In genomic region chr1:16082283-16083038, GRCh38 we compare ENCODE assay signal across 8 cellular contexts. TPM values are rescaled to one million over a fixed set of nuclear protein-coding genes. Genes with fewer than 3 reads are reported as not detected.
DNase-seq lines count a peak whose midpoint lies in the region; ATAC-seq lines count a peak whose summit lies in the region.

No MANE protein-coding gene starts in this region.

- intact Hi-C loops in left ventricle myocardium superior (cut with micrococcal nuclease), result loop anchor here (2.0 kb wide), 1 partner anchor 72 kb away; no protein-coding TSS in a partner anchor

- ATAC-seq in left ventricle myocardium superior (peak; percentile 52), GM21528 (IDR thresholded peaks at IDR 0.05; ENCODE audit: low FRiP score, unreplicated experiment) (no peak), HG02623 (IDR thresholded peaks at IDR 0.05; ENCODE audit: unreplicated experiment) (no peak)

- DNase-seq in COLO668 (lab: John Stamatoyannopoulos, UW; ENCODE audit: unreplicated experiment) (peak; percentile 72), HK-2 (ENCODE audit: unreplicated experiment) (peak; percentile 78), SKM-1 treated with dmso at 0.1 percent for 144 hours (lab: John Stamatoyannopoulos, UW; ENCODE audit: unreplicated experiment) (peak; percentile 19), left ventricle myocardium superior (peak; percentile 80)
- peak; percentile 28 for DNase-seq in activated naive CD8-positive, alpha-beta T cell treated with anti-CD3 and anti-CD28 coated beads, Interleukin-2, amount 50 U/mL, for 16 hours (ENCODE audit: low read depth, low spot score)
- DNase-seq in stimulated activated CD4-positive, alpha-beta T cell treated with anti-CD3 and anti-CD28 coated beads, Interleukin-12 subunit alpha, Interleukin-12 subunit beta, amount 100 ng/mL, for 24 hours (ENCODE audit: low read depth in 2 of 2), result peak; percentile 39 to 70

RNA-seq across cellular contexts. Expression of gene FAM131C, which starts 9.0 kb away (rescaled TPM):
- total RNA-seq in left ventricle myocardium superior, result 3.7 TPM

RNA-seq across cellular contexts. Expression of gene CLCNKB, which starts 38.9 kb away (rescaled TPM):
- 2.1 TPM for total RNA-seq in left ventricle myocardium superior

Comparison
In these comparisons a context has a peak if more than half of its experiments do, and no peak if none do; other contexts are left out.
1. DNase-seq: peak in every context shown above with its lines; median percentile 80 in left ventricle myocardium superior; 78 in HK-2; 72 in COLO668; 54 in stimulated activated CD4-positive, alpha-beta T cell treated with anti-CD3 and anti-CD28 coated beads, Interleukin-12 subunit alpha, Interleukin-12 subunit beta, amount 100 ng/mL, for 24 hours; 28 in activated naive CD8-positive, alpha-beta T cell treated with anti-CD3 and anti-CD28 coated beads, Interleukin-2, amount 50 U/mL, for 16 hours; 19 in SKM-1 treated with dmso at 0.1 percent for 144 hours.